ENCODE assay signal across 9 cellular contexts in genomic region chr3:72892870-72893269, GRCh38. TPM values are rescaled to one million over a fixed set of nuclear protein-coding genes. Genes with fewer than 3 reads are reported as not detected.
DNase-seq lines count a peak whose midpoint lies in the region; ATAC-seq and TF ChIP-seq lines count a peak whose summit lies in the region.
"Had no signal": no experiment of that assay in that cellular context is flagged by ENCODE, and none has a peak within 500 bp of the region (broad histone marks: within the 10 kb centered on the region; RNA-seq: fewer than 3 reads in every experiment).

No MANE protein-coding gene starts in this region.

- in situ Hi-C loops in GM23248 (cut with MboI) (no loop called here), gastrocnemius medialis (cut with MboI; ENCODE audit: low sequenced_read_pairs in 4 of 4) (no loop called here)

- no peak for TF ChIP-seq POLR2A in gastrocnemius medialis (IDR thresholded peaks at IDR 0.05)

- H3K36me3 ChIP-seq in ACC112 (ENCODE audit: insufficient read depth, low read length) (no peaks in the 10 kb centered on the region), GM23248 (ENCODE audit: low read depth) (no peaks in the 10 kb centered on the region), SK-N-MC (ENCODE audit: insufficient read depth, low read length) (no peaks in the 10 kb centered on the region), hepatocyte (replicated peaks; ENCODE audit: insufficient read depth, low read depth) (no peaks in the 10 kb centered on the region), gastrocnemius medialis (no peaks in the 10 kb centered on the region)

- DNase-seq in GM23248 (no peak), SK-N-MC (ENCODE audit: low read depth, low spot score) (no peak), hepatocyte (ENCODE audit: low spot score) (no peak), left lobe of liver (ENCODE audit: low spot score) (no peak), gastrocnemius medialis (no peak), HT-29 (ENCODE audit: low spot score) (no peak), kidney tubule cell (ENCODE audit: low spot score) (no peak)
- DNase-seq: NCI-H526 treated with DMSO at 0.1 percent for 48 hours had no signal

- H3K4me3 ChIP-seq in ACC112 (ENCODE audit: low read depth, low read length) (peak overlapping the region; percentile 44), GM23248 (0 out of 2 replicates have a peak overlapping the region, but pooled peaks have one; percentile 9), SK-N-MC (no peak overlapping the region), hepatocyte (no peak overlapping the region), gastrocnemius medialis (no peak overlapping the region)

- H3K79me2 ChIP-seq in ACC112 (ENCODE audit: control insufficient read depth, insufficient read depth, low read length, unreplicated experiment) (peaks cover 16% of the 10 kb centered on the region), GM23248 (ENCODE audit: insufficient read depth) (0 out of 2 replicates have a peak, but pooled peaks cover 5% of the 10 kb centered on the region), hepatocyte (peaks cover 46% of the 10 kb centered on the region)

- WGBS in GM23248 (ENCODE audit: low coverage in 1 of 2, low lambda C conversion rate in 2 of 2, missing lambda C conversion rate in 2 of 2), 2 experiments: 59% methylated on average over 4 of the region's 4 CpGs
- 59% methylated on average over 4 of the region's 4 CpGs for WGBS in hepatocyte (ENCODE audit: low lambda C conversion rate, missing lambda C conversion rate)

- peaks cover 41% of the 10 kb centered on the region for H3K4me1 ChIP-seq in ACC112 (ENCODE audit: control insufficient read depth, insufficient read depth, low read length, unreplicated experiment)
- H3K4me1 ChIP-seq in GM23248 (ENCODE audit: insufficient read depth): peaks cover 47% of the 10 kb centered on the region
- H3K4me1 ChIP-seq in hepatocyte (ENCODE audit: insufficient read depth): peaks cover 54% of the 10 kb centered on the region
- H3K4me1 ChIP-seq in gastrocnemius medialis: no peaks in the 10 kb centered on the region

- no peak overlapping the region for H2AFZ ChIP-seq in ACC112 (ENCODE audit: low read length, unreplicated experiment)
- peak overlapping the region; percentile 12 for H2AFZ ChIP-seq in GM23248
- H2AFZ ChIP-seq in hepatocyte: no peak overlapping the region

- no peaks in the 10 kb centered on the region for H3K9me3 ChIP-seq in GM23248 (ENCODE audit: low read depth)
- no peaks in the 10 kb centered on the region for H3K9me3 ChIP-seq in SK-N-MC (ENCODE audit: low read depth, low read length)
- no peaks in the 10 kb centered on the region for H3K9me3 ChIP-seq in hepatocyte (ENCODE audit: low read depth)
- H3K9me3 ChIP-seq in gastrocnemius medialis: no peaks in the 10 kb centered on the region

- H3K9ac ChIP-seq in GM23248 (no peak overlapping the region), SK-N-MC (ENCODE audit: insufficient read length) (no peak overlapping the region)

- intact Hi-C loops in gastrocnemius medialis (cut with DNase I; ENCODE audit: low total_unique reads): no loop called here

- H4K20me1 ChIP-seq in GM23248 (ENCODE audit: insufficient read depth) (no peaks in the 10 kb centered on the region), hepatocyte (ENCODE audit: insufficient read depth, poor library complexity, severe bottlenecking) (no peaks in the 10 kb centered on the region)

- H3K4me2 ChIP-seq in GM23248 (ENCODE audit: unreplicated experiment) (peak overlapping the region; percentile 51), hepatocyte (no peak overlapping the region)

- H3K9me2 ChIP-seq in GM23248 (ENCODE audit: insufficient read depth) (no peaks in the 10 kb centered on the region), hepatocyte (replicated peaks; ENCODE audit: insufficient read depth) (no peaks in the 10 kb centered on the region)

- peak overlapping the region; percentile 89 for H3K27ac ChIP-seq in ACC112 (ENCODE audit: low read depth, low read length)
- H3K27ac ChIP-seq in GM23248: peak overlapping the region; percentile 91
- H3K27ac ChIP-seq in SK-N-MC: peak overlapping the region; percentile 96; the same call in 1 of the 2 replicates
- peak overlapping the region; percentile 81 for H3K27ac ChIP-seq in hepatocyte
- no peak overlapping the region for H3K27ac ChIP-seq in gastrocnemius medialis

- H3F3A ChIP-seq in GM23248 (ENCODE audit: insufficient read depth): peaks cover 45% of the 10 kb centered on the region

- TF ChIP-seq CTCF in hepatocyte (IDR thresholded peaks at IDR 0.05; ENCODE audit: poor library complexity): peak; percentile 26
- TF ChIP-seq CTCF in gastrocnemius medialis (IDR thresholded peaks at IDR 0.05 in 4 of 5, conservative IDR thresholded peaks at IDR 0.05 in 1 of 5): no peak

- H3K27me3 ChIP-seq in ACC112 (ENCODE audit: insufficient read depth, low read length) (no peaks in the 10 kb centered on the region), GM23248 (replicated peaks; ENCODE audit: insufficient read depth) (no peaks in the 10 kb centered on the region), hepatocyte (no peaks in the 10 kb centered on the region), gastrocnemius medialis (no peaks in the 10 kb centered on the region)

- ATAC-seq in left lobe of liver: no peak
- ATAC-seq in gastrocnemius medialis: no peak

RNA-seq across cellular contexts. Expression of gene GXYLT2, which starts 5.0 kb away (rescaled TPM):
- 10.0 and 13.2 TPM in 2 replicates for total RNA-seq in GM23248 (2014; rRNA removed; shearing (Covaris generic))
- 1.2 TPM in 2 replicates for polyA plus RNA-seq in GM23248 (2016; fragmentation: Nextera tagmentation; extraction: Ambion mirVana)
- 23.6 and 35.7 TPM in 2 replicates for total RNA-seq in hepatocyte
- 24.9 and 27.4 TPM in 2 replicates for polyA plus RNA-seq in hepatocyte
- 0.20 TPM for total RNA-seq in left lobe of liver
- under 1 TPM in 3 of 4 donors, not detected in 1; 0.31 to 0.94 (median 0.38) TPM for total RNA-seq in gastrocnemius medialis
- total RNA-seq in HT-29 (2014; rRNA removed; shearing (Covaris generic)): not detected in 2 replicates

RNA-seq across cellular contexts. Expression of gene SHQ1, which starts 44.6 kb away (rescaled TPM):
- total RNA-seq in GM23248 (2014; rRNA removed; shearing (Covaris generic)): 23.3 and 23.6 TPM in 2 replicates
- polyA plus RNA-seq in GM23248 (2016; fragmentation: Nextera tagmentation; extraction: Ambion mirVana): 20.4 and 24.0 TPM in 2 replicates
- 16.2 and 16.8 TPM in 2 replicates for total RNA-seq in hepatocyte
- 11.1 and 14.8 TPM in 2 replicates for polyA plus RNA-seq in hepatocyte
- 8.7 TPM for total RNA-seq in left lobe of liver
- total RNA-seq in gastrocnemius medialis: 10 to 100 TPM in 3 of 4 donors, 1 to 10 TPM in 1; 9.2 to 15.0 (median 12.6) TPM
- total RNA-seq in HT-29 (2014; rRNA removed; shearing (Covaris generic)): 7.2 and 11.2 TPM in 2 replicates

Comparison
In these comparisons a context has a peak if more than half of its experiments do, and no peak if none do; other contexts are left out.
1. H3K27ac ChIP-seq: peak in ACC112 (single experiment), GM23248 (single experiment), SK-N-MC (single experiment) and hepatocyte (single experiment); none in gastrocnemius medialis (0 of 4).
2. H3K4me3 ChIP-seq: peak in ACC112 (single experiment) and GM23248 (single experiment); none in SK-N-MC (single experiment), hepatocyte (single experiment) and gastrocnemius medialis (0 of 4).